16 cellular contexts compared by ENCODE assay signal in the genomic region with DNA sequence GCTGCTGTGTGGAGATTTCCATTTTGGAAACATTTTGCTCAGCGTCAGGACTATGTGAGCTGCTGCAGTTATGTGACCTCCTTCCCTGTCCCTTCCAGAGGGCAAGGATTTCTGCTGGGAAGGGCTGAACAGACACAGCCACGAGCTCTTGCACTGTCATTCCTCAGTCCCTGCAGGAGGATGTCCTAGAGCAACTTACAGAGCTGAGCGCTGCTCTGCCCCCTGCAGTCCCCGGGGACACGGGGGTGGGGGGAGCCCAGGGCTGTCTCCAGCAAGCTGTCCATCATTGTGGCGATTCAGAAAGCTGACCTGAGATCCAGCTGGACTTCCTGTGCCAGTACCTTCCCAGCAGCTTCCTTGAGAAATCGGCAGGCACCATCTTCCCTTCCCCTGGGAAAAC. TPM values are rescaled to one million over a fixed set of nuclear protein-coding genes. Genes with fewer than 3 reads are reported as not detected.
DNase-seq lines count a peak whose midpoint lies in the region; ATAC-seq, FAIRE-seq and TF ChIP-seq lines count a peak whose summit lies in the region.
"Had no signal": no experiment of that assay in that cellular context is flagged by ENCODE, and none has a peak within 500 bp of the region (broad histone marks: within the 10 kb centered on the region; RNA-seq: fewer than 3 reads in every experiment).

No MANE protein-coding gene starts in this region.

- intact Hi-C loops in CD8-positive, alpha-beta T cell (cut with DNase I, micrococcal nuclease), result no loop called here

- no peaks in the 10 kb centered on the region for H3K36me3 ChIP-seq in BLaER1
- H3K36me3 ChIP-seq in CD8-positive, alpha-beta T cell (ENCODE audit: insufficient read depth, low read length), result no peaks in the 10 kb centered on the region

- no peaks in the 10 kb centered on the region for H3K27me3 ChIP-seq in BLaER1
- no peaks in the 10 kb centered on the region for H3K27me3 ChIP-seq in CD8-positive, alpha-beta T cell (ENCODE audit: insufficient read depth, low read length)

- H3K4me3 Mint-ChIP-seq in CD8-positive, alpha-beta T cell, result no peak overlapping the region
- H3K4me3 Mint-ChIP-seq: CD14-positive monocyte, IgD-negative memory B cell had no signal

- peak overlapping the region; percentile 16; the same call in 1 of the 2 replicates for H3K4me2 ChIP-seq in BLaER1

- H3K4me1 Mint-ChIP-seq in CD8-positive, alpha-beta T cell (ENCODE audit: low read depth), result no peaks in the 10 kb centered on the region
- H3K4me1 Mint-ChIP-seq: CD14-positive monocyte had no signal

- TF ChIP-seq CTCF in CD8-positive, alpha-beta T cell (IDR thresholded peaks at IDR 0.05), result no peak

- H3K27ac ChIP-seq in BLaER1, result no peak overlapping the region
- H3K27ac ChIP-seq in CD8-positive, alpha-beta T cell (ENCODE audit: low read depth, low read length), result no peak overlapping the region

- H3K27me3 Mint-ChIP-seq in CD8-positive, alpha-beta T cell (ENCODE audit: low read depth), result peaks cover 28% of the 10 kb centered on the region

- ATAC-seq in left lobe of liver, result peak; percentile 48
- ATAC-seq in CD8-positive, alpha-beta T cell, result no peak
- ATAC-seq: stimulated activated naive CD8-positive, alpha-beta T cell treated with anti-CD3 and anti-CD28 coated beads, Interleukin-15, Interleukin-2, amounts not matched to agents 100 U/mL and 50 U/mL, for 24 hours had no signal

- no peak overlapping the region for H3K27ac Mint-ChIP-seq in CD8-positive, alpha-beta T cell
- H3K27ac Mint-ChIP-seq: CD14-positive monocyte, IgD-negative memory B cell had no signal

- POLR2A ChIA-PET in CD8-positive, alpha-beta T cell (lab: Charles Lee), result no interaction called here

- H3K9ac ChIP-seq in BLaER1, result no peak overlapping the region

- FAIRE-seq in HTR-8/SVneo (lab: Jason Lieb, UNC), result peak; percentile 16

- H3K36me3 Mint-ChIP-seq in CD8-positive, alpha-beta T cell, result no peaks in the 10 kb centered on the region
- H3K36me3 Mint-ChIP-seq: CD14-positive monocyte, IgD-negative memory B cell had no signal

- no peak overlapping the region for H3K4me3 ChIP-seq in BLaER1
- H3K4me3 ChIP-seq in CD8-positive, alpha-beta T cell (ENCODE audit: low read depth, low read length), result no peak overlapping the region

- no peaks in the 10 kb centered on the region for H3K9me3 ChIP-seq in BLaER1
- H3K9me3 ChIP-seq in CD8-positive, alpha-beta T cell (ENCODE audit: low read length), result no peaks in the 10 kb centered on the region

- peaks cover 16% of the 10 kb centered on the region for H3K4me1 ChIP-seq in BLaER1
- no peaks in the 10 kb centered on the region for H3K4me1 ChIP-seq in CD8-positive, alpha-beta T cell (ENCODE audit: insufficient read depth, low read length)

- peak; percentile 30 for DNase-seq in HTR-8/SVneo (ENCODE audit: insufficient read length, low spot score)
- DNase-seq in cerebellar cortex (ENCODE audit: low spot score), result peak; percentile 23
- no peak for DNase-seq in left lobe of liver (ENCODE audit: low spot score)
- no peak for DNase-seq in GOT3 (lab: John Stamatoyannopoulos, UW)
- DNase-seq in activated CD4-positive, CD25-positive, alpha-beta regulatory T cell (lab: John Stamatoyannopoulos, UW), result no peak
- no peak for DNase-seq in CD8-positive, alpha-beta T cell
- no peak for DNase-seq in NCI-H226
- DNase-seq: amniotic stem cell; mammary epithelial cell; NCI-H2029; posterior cingulate gyrus; stimulated activated CD4-positive, alpha-beta T cell treated with anti-CD3 and anti-CD28 coated beads, Interleukin-4, amount 100 ng/mL, for 1 hour; stimulated activated naive CD8-positive, alpha-beta T cell treated with anti-CD3 and anti-CD28 coated beads, Interleukin-15, Interleukin-2, amounts not matched to agents 100 U/mL and 50 U/mL, for 24 hours had no signal

- no peaks in the 10 kb centered on the region for H3K9me3 Mint-ChIP-seq in CD8-positive, alpha-beta T cell
- H3K9me3 Mint-ChIP-seq: CD14-positive monocyte had no signal

- CTCF ChIA-PET in CD8-positive, alpha-beta T cell (lab: Charles Lee), result no interaction called here

- no peaks in the 10 kb centered on the region for H4K20me1 ChIP-seq in BLaER1

RNA-seq across cellular contexts. Expression of gene MAP1B, which starts 28.0 kb away (rescaled TPM):
- total RNA-seq in left lobe of liver, result 3.4 TPM
- under 1 TPM; 0.05 to 0.08 TPM for total RNA-seq in CD8-positive, alpha-beta T cell

Comparison
In these comparisons a context has a peak if more than half of its experiments do, and no peak if none do; other contexts are left out.
1. DNase-seq: peak in HTR-8/SVneo (single experiment) and cerebellar cortex (single experiment); none in left lobe of liver (single experiment), GOT3 (single experiment), activated CD4-positive, CD25-positive, alpha-beta regulatory T cell (0 of 4), CD8-positive, alpha-beta T cell (0 of 7) and NCI-H226 (single experiment).